ENCODE assay signal across 8 cellular contexts in the genomic region with DNA sequence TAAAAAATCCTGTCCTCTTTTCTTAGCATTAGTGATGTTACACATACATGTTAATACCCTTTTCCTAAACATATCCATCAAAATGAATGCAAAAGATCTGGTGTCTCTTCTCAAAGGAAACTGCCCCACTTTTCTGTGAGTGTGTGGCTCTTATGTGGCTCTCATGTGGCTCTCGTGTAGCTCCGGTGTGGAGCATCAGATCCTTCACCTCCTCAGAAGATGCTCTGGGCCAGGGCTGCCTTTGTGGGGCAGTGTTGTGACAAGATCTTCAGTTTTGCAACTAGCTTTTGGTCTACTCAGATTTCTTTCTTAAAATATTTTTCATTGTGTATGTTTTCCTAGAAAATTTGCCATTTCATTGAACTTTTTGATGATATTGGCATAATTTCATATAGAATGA. TPM values are rescaled to one million over a fixed set of nuclear protein-coding genes. Genes with fewer than 3 reads are reported as not detected.
DNase-seq lines count a peak whose midpoint lies in the region; ATAC-seq, FAIRE-seq and TF ChIP-seq lines count a peak whose summit lies in the region.

No MANE protein-coding gene starts in this region.

- intact Hi-C loops in Caco-2 (cut with micrococcal nuclease; ENCODE audit: unreplicated experiment) (loop anchor here (10.0 kb wide), 1 partner anchor 111 kb away; a partner anchor contains a TSS), IMR-90 (cut with micrococcal nuclease) (loop anchor here (10.0 kb wide), 1 partner anchor 111 kb away; a partner anchor contains a TSS), ascending aorta (cut with DNase I) (no loop called here)

- H3K4me1 ChIP-seq in Caco-2 (peaks cover 5% of the 10 kb centered on the region; the same call in 1 of the 2 replicates), IMR-90 (ENCODE audit: control insufficient read depth, insufficient read depth, low read length) (peaks cover 2% of the 10 kb centered on the region; the same call in 1 of the 2 replicates), ascending aorta (peaks cover 0 to 10% of the 10 kb centered on the region in 2 donors), liver (ENCODE audit: control insufficient read depth in 4 of 4, insufficient read depth in 4 of 4, low read length in 3 of 4) (peaks cover 0 to 13% (median 4%) of the 10 kb centered on the region in 4 donors), gastroesophageal sphincter (peaks cover 3 to 19% (median 5%) of the 10 kb centered on the region in 3 donors)

- H2BK5ac ChIP-seq in IMR-90 (ENCODE audit: low read depth, low read length, poor library complexity, severe bottlenecking), result no peak overlapping the region

- peaks cover 6% of the 10 kb centered on the region for H3K4me1 Mint-ChIP-seq in Caco-2 (ENCODE audit: low read depth, unreplicated experiment)

- H3K27ac ChIP-seq in IMR-90 (ENCODE audit: insufficient read depth, low read length) (no peak overlapping the region), ascending aorta (no peak overlapping the region), liver (ENCODE audit: low read depth in 1 of 2, low read length in 2 of 2) (no peak overlapping the region), gastroesophageal sphincter (no peak overlapping the region)

- no peak overlapping the region for H2AK9ac ChIP-seq in IMR-90 (replicated peaks; ENCODE audit: low read depth, low read length, poor library complexity)

- H4K20me1 ChIP-seq in IMR-90 (ENCODE audit: insufficient read depth, low read length), result no peaks in the 10 kb centered on the region

- no peak overlapping the region for H4K5ac ChIP-seq in IMR-90 (ENCODE audit: low read depth, low read length)

- no CpG with 5 or more reads among the region's 2 CpGs for WGBS in IMR-90 (ENCODE audit: extremely low coverage in 2 of 2, insufficient read length in 1 of 2), 2 experiments
- WGBS in liver, result 42% methylated on average over 2 of the region's 2 CpGs
- WGBS in gastroesophageal sphincter (ENCODE audit: low coverage in 1 of 2), 2 donors, result 10 to 22% methylated on average over 2 of the region's 2 CpGs

- H2BK120ac ChIP-seq in IMR-90 (ENCODE audit: low read depth, low read length), result no peak overlapping the region

- peak; percentile 80 for ATAC-seq in IMR-90 (ENCODE audit: low read depth)
- ATAC-seq in GM19463 (IDR thresholded peaks at IDR 0.05; ENCODE audit: unreplicated experiment), result no peak
- no peak for ATAC-seq in gastroesophageal sphincter

- H3K4me3 ChIP-seq in Caco-2 (ENCODE audit: low read depth, low read length) (no peak overlapping the region), IMR-90 (ENCODE audit: insufficient read depth, low read depth, low read length) (no peak overlapping the region), ascending aorta (no peak overlapping the region), liver (ENCODE audit: low read depth in 1 of 3, low read length in 3 of 3) (no peak overlapping the region), gastroesophageal sphincter (no peak overlapping the region)

- no peak for FAIRE-seq in HTR-8/SVneo (lab: Jason Lieb, UNC)

- H3K9me3 Mint-ChIP-seq in Caco-2 (ENCODE audit: unreplicated experiment), result no peaks in the 10 kb centered on the region

- no peak overlapping the region for H3K18ac ChIP-seq in IMR-90 (ENCODE audit: low read depth, low read length)

- CTCF ChIA-PET in Caco-2 (lab: Charles Lee) (interaction anchor here (0.6 to 1.1 kb wide), 6 partner anchors 59 to 115 kb away, joined by 3 to 9 read pairs (median 4); a partner anchor contains a TSS), IMR-90 (lab: Yijun Ruan, JAX) (interaction anchor here (0.6 to 1.4 kb wide), 5 partner anchors 8 to 137 kb away, joined by 3 to 4 read pairs (median 3); no protein-coding TSS in a partner anchor)

- no peak overlapping the region for H3K56ac ChIP-seq in IMR-90 (ENCODE audit: extremely low read depth, insufficient read depth, low read length)

- TF ChIP-seq CTCF in Caco-2 (IDR thresholded peaks at IDR 0.05; ENCODE audit: insufficient read depth in 1 of 2, low read depth in 1 of 2, low read length in 1 of 2, severe bottlenecking in 1 of 2, unreplicated experiment in 1 of 2) (no peak), IMR-90 (conservative IDR thresholded peaks at IDR 0.05; ENCODE audit: low read depth, low read length) (peak; percentile 48), ascending aorta (IDR thresholded peaks at IDR 0.05) (peak in 2 of 3 experiments; percentile 12 to 30), liver (IDR thresholded peaks at IDR 0.05; ENCODE audit: low read depth, low read length, missing input control) (peak; percentile 14), gastroesophageal sphincter (IDR thresholded peaks at IDR 0.05) (peak in 1 of 4 experiments; percentile 29)

- no peak for TF ChIP-seq EP300 in gastroesophageal sphincter (IDR thresholded peaks at IDR 0.05)

- no peak overlapping the region for H3K27ac Mint-ChIP-seq in Caco-2 (ENCODE audit: unreplicated experiment)

- POLR2A ChIA-PET in Caco-2 (lab: Charles Lee), result interaction anchor here (0.6 kb wide), 1 partner anchor 113 kb away, joined by 5 read pairs; a partner anchor contains a TSS
- POLR2A ChIA-PET in IMR-90 (lab: Charles Lee; ENCODE audit: unreplicated experiment), result no interaction called here

- no peak overlapping the region for H2AFZ ChIP-seq in IMR-90 (replicated peaks; ENCODE audit: low read length, poor library complexity)

- no peak overlapping the region for H2AK5ac ChIP-seq in IMR-90 (ENCODE audit: low read depth, low read length)

- TF ChIP-seq RAD21 in IMR-90 (IDR thresholded peaks at IDR 0.05; ENCODE audit: low read length) (peak; percentile 44), liver (IDR thresholded peaks at IDR 0.05) (peak; percentile 50 to 71)

- H3K4me2 ChIP-seq in IMR-90 (ENCODE audit: low read depth, low read length), result no peak overlapping the region

- no peak overlapping the region for H4K8ac ChIP-seq in IMR-90 (ENCODE audit: low read depth in 2 of 2, low read length in 2 of 2)

- no peak overlapping the region for H3K4me3 Mint-ChIP-seq in Caco-2 (ENCODE audit: unreplicated experiment)

- H3K27me3 ChIP-seq in Caco-2 (replicated peaks; ENCODE audit: control insufficient read depth, insufficient read depth, low read length) (no peaks in the 10 kb centered on the region), IMR-90 (ENCODE audit: control insufficient read depth, insufficient read depth, low read length) (no peaks in the 10 kb centered on the region; the same call in 1 of the 2 replicates), ascending aorta (no peaks in the 10 kb centered on the region), liver (ENCODE audit: control insufficient read depth in 4 of 4, insufficient read depth in 4 of 4, low read length in 3 of 4) (no peaks in the 10 kb centered on the region), gastroesophageal sphincter (no peaks in the 10 kb centered on the region)

- H3K9ac ChIP-seq in IMR-90 (ENCODE audit: low read depth, low read length) (no peak overlapping the region), liver (ENCODE audit: low read depth in 1 of 2, low read length in 2 of 2) (no peak overlapping the region)

- no peak overlapping the region for H3K23ac ChIP-seq in IMR-90 (ENCODE audit: low read depth, low read length)

- H3K79me1 ChIP-seq in IMR-90 (ENCODE audit: low read depth in 1 of 2, low read length in 2 of 2), result no peaks in the 10 kb centered on the region

- H3K9me3 ChIP-seq in Caco-2 (no peaks in the 10 kb centered on the region), IMR-90 (ENCODE audit: control insufficient read depth, insufficient read depth, low read length) (no peaks in the 10 kb centered on the region), ascending aorta (no peaks in the 10 kb centered on the region), liver (ENCODE audit: control insufficient read depth in 4 of 4, low read length in 3 of 4) (no peaks in the 10 kb centered on the region), gastroesophageal sphincter (no peaks in the 10 kb centered on the region)

- H3K4ac ChIP-seq in IMR-90 (ENCODE audit: low read depth, low read length), result no peak overlapping the region

- H2BK20ac ChIP-seq in IMR-90 (ENCODE audit: low read depth, low read length), result no peak overlapping the region

- H3K36me3 Mint-ChIP-seq in Caco-2 (ENCODE audit: insufficient read depth, unreplicated experiment), result no peaks in the 10 kb centered on the region

- BruUV-seq in Caco-2 (replicated peaks; lab: Mats Ljungman, UMichigan), result no TSS peak
- BruUV-seq in IMR-90 (replicated peaks; lab: Mats Ljungman, UMichigan), result no TSS peak

- no peak overlapping the region for H4K91ac ChIP-seq in IMR-90 (ENCODE audit: insufficient read depth, low read depth, low read length)

- TF ChIP-seq POLR2A in IMR-90 (IDR thresholded peaks at IDR 0.05; ENCODE audit: low read depth, low read length), result no peak
- TF ChIP-seq POLR2A in gastroesophageal sphincter (IDR thresholded peaks at IDR 0.05), result no peak

- H3K9me1 ChIP-seq in IMR-90 (ENCODE audit: insufficient read depth, low read length), result no peaks in the 10 kb centered on the region

- dilution Hi-C loops in IMR-90 (cut with HindIII; ENCODE audit: low sequenced_read_pairs, unreplicated experiment), result no loop called here

- H3K14ac ChIP-seq in IMR-90 (replicated peaks; ENCODE audit: low read depth, low read length), result no peak overlapping the region

- in situ Hi-C loops in IMR-90 (cut with MboI; ENCODE audit: low sequenced_read_pairs), result no loop called here

- no peak overlapping the region for H2BK15ac ChIP-seq in IMR-90 (ENCODE audit: low read depth, low read length)

- H3K27me3 Mint-ChIP-seq in Caco-2 (ENCODE audit: insufficient read depth, unreplicated experiment), result no peaks in the 10 kb centered on the region

- no peaks in the 10 kb centered on the region for H3K36me3 ChIP-seq in Caco-2 (ENCODE audit: control insufficient read depth, insufficient read depth, low read length)
- H3K36me3 ChIP-seq in IMR-90 (ENCODE audit: control insufficient read depth, insufficient read depth, low read length), result no peaks in the 10 kb centered on the region
- H3K36me3 ChIP-seq in ascending aorta, result no peaks in the 10 kb centered on the region
- no peaks in the 10 kb centered on the region for H3K36me3 ChIP-seq in liver (ENCODE audit: control insufficient read depth in 4 of 4, insufficient read depth in 3 of 4, low read depth in 1 of 4, low read length in 3 of 4)
- no peaks in the 10 kb centered on the region for H3K36me3 ChIP-seq in gastroesophageal sphincter

- DNase-seq in Caco-2, result peak; percentile 41 to 50
- DNase-seq in IMR-90, result peak; percentile 51
- DNase-seq in ascending aorta (ENCODE audit: low spot score in 2 of 2), result no peak
- no peak for DNase-seq in SHP77 (lab: John Stamatoyannopoulos, UW)
- no peak for DNase-seq in HTR-8/SVneo (ENCODE audit: insufficient read length, low spot score)

TF ChIP-seq in IMR-90, 13 proteins besides CTCF, POLR2A, EP300 and RAD21 (continues in another document):
- peak; percentile 42; the same call in 1 of the 2 replicates for TF ChIP-seq SMC3 (IDR thresholded peaks at IDR 0.05; ENCODE audit: low read depth, low read length)

TF ChIP-seq in liver, 16 proteins besides CTCF, POLR2A, EP300 and RAD21 (continues in another document):
- no peak for TF ChIP-seq EGR1 (IDR thresholded peaks at IDR 0.05; ENCODE audit: low read depth in 2 of 2)

RNA-seq across cellular contexts. Expression of a gene that starts 19.3 kb away (rescaled TPM):
- 11.8 and 15.2 TPM in 2 replicates for total RNA-seq in Caco-2 (2022)
- total RNA-seq in IMR-90 (2012; rRNA removed), result 3.9 and 5.0 TPM in 2 replicates
- polyA plus RNA-seq in IMR-90 (2012; rRNA removed), result 1.9 and 2.2 TPM in 2 replicates
- 0.91 and 1.0 TPM in 2 replicates for polyA plus RNA-seq in IMR-90 (2012; cell fraction: cytosol; rRNA removed)
- polyA plus RNA-seq in IMR-90 (2012; cell fraction: nucleus; rRNA removed; ENCODE audit: low replicate concordance), result 3.1 and 10.9 TPM in 2 replicates
- total RNA-seq in ascending aorta, result 162 TPM
- 1 to 10 TPM in 1 of 2 donors, under 1 TPM in 1; 0.89 to 6.7 TPM for total RNA-seq in liver
- polyA plus RNA-seq in liver, result 1 to 10 TPM; 1.1 to 5.9 TPM
- 10 to 100 TPM in 2 of 4 donors, 1 to 10 TPM in 2; 4.7 to 29.3 (median 11.3) TPM for total RNA-seq in gastroesophageal sphincter

Comparison
In these comparisons a context has a peak if more than half of its experiments do, and no peak if none do; other contexts are left out.
1. DNase-seq: peak in Caco-2 (2 of 2) and IMR-90 (single experiment); none in ascending aorta (0 of 2), SHP77 (0 of 2) and HTR-8/SVneo (single experiment).
2. CTCF ChIP-seq: peak in IMR-90 (single experiment), ascending aorta (2 of 3) and liver (single experiment); none in Caco-2 (0 of 2).